6 cellular contexts compared by ENCODE assay signal in genomic region chr6:35729349-35729678, GRCh38. TPM values are rescaled to one million over a fixed set of nuclear protein-coding genes. Genes with fewer than 3 reads are reported as not detected.
DNase-seq lines count a peak whose midpoint lies in the region; ATAC-seq, FAIRE-seq and TF ChIP-seq lines count a peak whose summit lies in the region.

No MANE protein-coding gene starts in this region.

- H3K27me3 ChIP-seq in body of pancreas (no peaks in the 10 kb centered on the region), pancreas (no peaks in the 10 kb centered on the region)

- TF ChIP-seq CTCF in HEK293 (tag by site-specific recombination; IDR thresholded peaks at IDR 0.05) (no peak), body of pancreas (IDR thresholded peaks at IDR 0.05) (no peak), pancreas (IDR thresholded peaks at IDR 0.05) (no peak)

- ATAC-seq in body of pancreas (no peak), pancreas (no peak), HG03159 (IDR thresholded peaks at IDR 0.05; ENCODE audit: unreplicated experiment) (no peak)

- CTCF ChIA-PET in HEK293 (lab: Yijun Ruan, JAX) = no interaction called here

- TF ChIP-seq POLR2A in body of pancreas (IDR thresholded peaks at IDR 0.05) = no peak

- WGBS in body of pancreas, 2 donors = 81 to 84% methylated on average over 3 of the region's 3 CpGs
- 80 to 94% methylated on average over 3 of the region's 3 CpGs for WGBS in pancreas, 2 donors

- H3K9me3 ChIP-seq in HEK293 (ENCODE audit: control insufficient read depth, insufficient read depth, low read depth, low read length) = no peaks in the 10 kb centered on the region
- H3K9me3 ChIP-seq in body of pancreas = no peaks in the 10 kb centered on the region
- H3K9me3 ChIP-seq in pancreas = no peaks in the 10 kb centered on the region

- no peaks in the 10 kb centered on the region for H3K36me3 ChIP-seq in HEK293 (ENCODE audit: control insufficient read depth in 2 of 2, insufficient read depth in 1 of 2, low read length in 2 of 2)
- H3K36me3 ChIP-seq in body of pancreas (replicated peaks in 1 of 2; ENCODE audit: insufficient read depth in 1 of 2, low read depth in 2 of 2) = no peaks in the 10 kb centered on the region
- no peaks in the 10 kb centered on the region for H3K36me3 ChIP-seq in pancreas

- peaks cover 23% of the 10 kb centered on the region for H3K4me1 ChIP-seq in HEK293 (ENCODE audit: control insufficient read depth, insufficient read depth, low read length)
- peaks cover 94% of the 10 kb centered on the region for H3K4me1 ChIP-seq in body of pancreas
- peaks cover 49 to 74% (median 74%) of the 10 kb centered on the region in 3 donors for H3K4me1 ChIP-seq in pancreas

- intact Hi-C loops in body of pancreas (cut with DNase I) = no loop called here
- intact Hi-C loops in pancreas (cut with DNase I) = no loop called here

- DNase-seq in body of pancreas (no peak), pancreas (no peak), NOMO-1 treated with DMSO at 0.1 percent for 48 hours (lab: John Stamatoyannopoulos, UW; ENCODE audit: unreplicated experiment) (no peak), COLO829 (ENCODE audit: low spot score) (no peak)

- H3K4me3 ChIP-seq in HEK293 (ENCODE audit: low read depth, low read length) (no peak overlapping the region), body of pancreas (no peak overlapping the region), pancreas (no peak overlapping the region)

- no peak for FAIRE-seq in pancreas (lab: Jason Lieb, UNC)

- POLR2A ChIA-PET in HEK293 (lab: Yijun Ruan, JAX) = interaction anchor here (1.2 to 2.8 kb wide), 2 partner anchors 42 to 44 kb away, joined by 4 to 14 read pairs; no protein-coding TSS in a partner anchor

- H3K27ac ChIP-seq in HEK293 (ENCODE audit: extremely low read depth, low read depth, low read length) = no peak overlapping the region; the same call in 1 of the 2 replicates
- peak overlapping the region; percentile 99 to 100 (median 100) for H3K27ac ChIP-seq in body of pancreas
- H3K27ac ChIP-seq in pancreas = peak overlapping the region in 3 of 4 donors; percentile 93 to 99 (median 99)

TF ChIP-seq in HEK293, 187 proteins besides CTCF, POLR2A, EP300 and RAD21:
- no peak for TF ChIP-seq BCL11B (tag by site-specific recombination; IDR thresholded peaks at IDR 0.05; ENCODE audit: low read depth)
- TF ChIP-seq ZBTB17 (tag by site-specific recombination; IDR thresholded peaks at IDR 0.05) = 0 out of 2 replicates have a peak, but pooled peaks have one; percentile 1
- TF ChIP-seq ZNF112 (tag by site-specific recombination; IDR thresholded peaks at IDR 0.05) = no peak
- peak; percentile 52 for TF ChIP-seq ZFHX2 (tag by site-specific recombination; conservative IDR thresholded peaks at IDR 0.05)
- 0 out of 2 replicates have a peak, but pooled peaks have one; percentile 38 for TF ChIP-seq EGR2 (tag by site-specific recombination; IDR thresholded peaks at IDR 0.05; ENCODE audit: low read depth)
TF ChIP-seq in HEK293: peak in this region for 3.

RNA-seq across cellular contexts. Expression of gene ARMC12, which starts 7.5 kb away (rescaled TPM):
- total RNA-seq in body of pancreas (under 1 TPM in 1 of 2 donors, not detected in 1; 0.26 TPM), pancreas (under 1 TPM; 0.12 to 0.75 (median 0.44) TPM)
- 1 to 10 TPM; 2.2 to 2.6 TPM for polyA plus RNA-seq in pancreas

RNA-seq across cellular contexts. Expression of gene FKBP5, which starts 40.6 kb away (rescaled TPM):
- total RNA-seq in body of pancreas = 100 to 1,000 TPM; 133 to 138 TPM
- 10 to 100 TPM; 13.0 to 78.4 (median 61.3) TPM for total RNA-seq in pancreas
- 10 to 100 TPM; 31.8 to 44.1 TPM for polyA plus RNA-seq in pancreas

RNA-seq across cellular contexts. Expression of gene CLPSL2, which starts 47.1 kb away (rescaled TPM):
- not detected for total RNA-seq in body of pancreas
- total RNA-seq in pancreas = 1 to 10 TPM; 1.4 to 4.3 (median 2.8) TPM
- 1 to 10 TPM in 1 of 2 donors, under 1 TPM in 1; 0.61 to 2.5 TPM for polyA plus RNA-seq in pancreas

RNA-seq across cellular contexts. Expression of gene CLPSL1, which starts 51.5 kb away (rescaled TPM):
- 10 to 100 TPM in 1 of 2 donors, 1 to 10 TPM in 1; 7.8 to 11.9 TPM for total RNA-seq in body of pancreas
- 100 to 1,000 TPM in 1 of 6 donors, 10 to 100 TPM in 4, 1 to 10 TPM in 1; 6.0 to 102 (median 38.3) TPM for total RNA-seq in pancreas
- 10 to 100 TPM in 1 of 2 donors, not detected in 1; 83.2 TPM for polyA plus RNA-seq in pancreas
